1 cellular context compared by ENCODE assay signal in genomic region chr3:196287405-196288140, GRCh38.
TF ChIP-seq lines count a peak whose summit lies in the region.

Gene PCYT1A, minus strand, starts transcription at chr3:196287726. Its CDS starts 17,195 bp downstream, at chr3:196270531.

TF ChIP-seq in K562, 482 proteins besides CTCF, POLR2A, EP300 and RAD21 (continued from another document and continues in another):
- TF ChIP-seq NUFIP1 (IDR thresholded peaks at IDR 0.05; ENCODE audit: partially characterized antibody) (no peak), MIER1 (IDR thresholded peaks at IDR 0.05; ENCODE audit: low read depth) (no peak), ZBTB11 (CRISPR knock-in tag; IDR thresholded peaks at IDR 0.05) (peak; percentile 90 to 99 (median 97)), POLR3A (IDR thresholded peaks at IDR 0.05; ENCODE audit: borderline replicate concordance, extremely low read depth, insufficient read depth, insufficient read length) (no peak), SIN3A (IDR thresholded peaks at IDR 0.05; ENCODE audit: borderline replicate concordance in 2 of 2, control insufficient read depth in 1 of 2, low read depth in 2 of 2, low read length in 2 of 2) (peak; percentile 75 to 85; a peak in 3 of 4 replicates), COPS2 (conservative IDR thresholded peaks at IDR 0.05) (no peak), CBFB (CRISPR knock-in tag; IDR thresholded peaks at IDR 0.05) (peak; percentile 38), RNF2 (IDR thresholded peaks at IDR 0.05) (peak; percentile 74), ZNF699 (CRISPR knock-in tag; IDR thresholded peaks at IDR 0.05; ENCODE audit: insufficient replicate concordance) (no peak), ETS1 (conservative IDR thresholded peaks at IDR 0.05; ENCODE audit: control insufficient read depth, low read depth, low read length) (peak; percentile 62; the same call in 1 of the 2 replicates), FOXA3 (CRISPR knock-in tag; conservative IDR thresholded peaks at IDR 0.05 in 1 of 2, IDR thresholded peaks at IDR 0.05 in 1 of 2) (peak in 1 of 2 experiments; percentile 82; a peak in 1 of 4 replicates), ZNF24 (IDR thresholded peaks at IDR 0.05) (no peak; the same call in 1 of the 2 replicates), UBTF (IDR thresholded peaks at IDR 0.05; ENCODE audit: borderline replicate concordance in 1 of 2, low read depth in 2 of 2, low read length in 2 of 2) (peak; percentile 85 to 90; a peak in 3 of 4 replicates), BHLHE40 (IDR thresholded peaks at IDR 0.05; ENCODE audit: low read length) (no peak; the same call in 1 of the 2 replicates), MCM5 (IDR thresholded peaks at IDR 0.05; ENCODE audit: low read depth) (no peak), PCBP1 (IDR thresholded peaks at IDR 0.05; ENCODE audit: low read depth, low read length, poor library complexity, severe bottlenecking) (no peak), BDP1 (IDR thresholded peaks at IDR 0.05; ENCODE audit: insufficient read depth, insufficient read length) (no peak), DNMT1 (IDR thresholded peaks at IDR 0.05) (no peak), ARID3A (IDR thresholded peaks at IDR 0.05; ENCODE audit: borderline replicate concordance, low read depth, low read length) (no peak), ELK1 (CRISPR knock-in tag; IDR thresholded peaks at IDR 0.05) (no peak), HMGN3 (IDR thresholded peaks at IDR 0.05; ENCODE audit: borderline replicate concordance, extremely low read depth, insufficient read length, low read depth, low read length) (no peak), NEUROD1 (IDR thresholded peaks at IDR 0.05; ENCODE audit: borderline replicate concordance, low read depth, low read length, partially characterized antibody) (peak; percentile 20), KAT7 (CRISPR knock-in tag; IDR thresholded peaks at IDR 0.05; ENCODE audit: borderline replicate concordance) (peak; percentile 97; the same call in 1 of the 2 replicates), TAL1 (IDR thresholded peaks at IDR 0.05) (peak; percentile 3), FOXA1 (IDR thresholded peaks at IDR 0.05; ENCODE audit: borderline replicate concordance) (no peak), RHOXF2B (CRISPR knock-in tag; conservative IDR thresholded peaks at IDR 0.05) (no peak), USF1 (CRISPR knock-in tag; IDR thresholded peaks at IDR 0.05) (peak; percentile 48), XRCC4 (IDR thresholded peaks at IDR 0.05; ENCODE audit: extremely low read depth, insufficient read depth, insufficient read length) (no peak), RFX5 (IDR thresholded peaks at IDR 0.05; ENCODE audit: low read depth, low read length) (no peak), POLR2B (IDR thresholded peaks at IDR 0.05; ENCODE audit: low read depth, partially characterized antibody) (peak; percentile 87), ZNF3 (CRISPR knock-in tag; IDR thresholded peaks at IDR 0.05) (no peak), ZNF507 (tag; conservative IDR thresholded peaks at IDR 0.05) (no peak), ZBTB1 (CRISPR knock-in tag; IDR thresholded peaks at IDR 0.05; ENCODE audit: borderline replicate concordance, low read depth) (peak; percentile 97), ZNF146 (CRISPR knock-in tag; IDR thresholded peaks at IDR 0.05; ENCODE audit: unreplicated experiment) (no peak), ZNF239 (CRISPR knock-in tag; IDR thresholded peaks at IDR 0.05) (no peak), SETDB1 (IDR thresholded peaks at IDR 0.05; ENCODE audit: low read length) (no peak), ZEB2 (IDR thresholded peaks at IDR 0.05) (peak; percentile 96), NONO (IDR thresholded peaks at IDR 0.05; ENCODE audit: low read depth in 2 of 2, low read length in 1 of 2) (peak; percentile 35 to 66; a peak in 2 of 4 replicates), ZNF280A (IDR thresholded peaks at IDR 0.05; ENCODE audit: low read depth, partially characterized antibody) (no peak), SNIP1 (IDR thresholded peaks at IDR 0.05; ENCODE audit: low read depth) (no peak), EWSR1 (IDR thresholded peaks at IDR 0.05; ENCODE audit: borderline replicate concordance, low read depth, partially characterized antibody) (no peak), PHB (CRISPR knock-in tag; IDR thresholded peaks at IDR 0.05) (no peak), TEAD4 (IDR thresholded peaks at IDR 0.05; ENCODE audit: low read length) (no peak; the same call in 1 of the 2 replicates), TEAD4 (CRISPR knock-in tag; IDR thresholded peaks at IDR 0.05; ENCODE audit: borderline replicate concordance) (no peak), ETV1 (tag; conservative IDR thresholded peaks at IDR 0.05; ENCODE audit: low read depth) (peak; percentile 78), SRSF7 (optimal IDR thresholded peaks at IDR 0.05; ENCODE audit: low read depth, low read length) (no peak), CCNT2 (IDR thresholded peaks at IDR 0.05; ENCODE audit: borderline replicate concordance, extremely low read depth, insufficient read length, low read depth, low read length) (no peak), TOE1 (IDR thresholded peaks at IDR 0.05; ENCODE audit: borderline replicate concordance) (peak; percentile 73), TOE1 (CRISPR knock-in tag; IDR thresholded peaks at IDR 0.05; ENCODE audit: borderline replicate concordance, low read depth) (no peak), SMAD4 (CRISPR knock-in tag; conservative IDR thresholded peaks at IDR 0.05) (peak; percentile 53; the same call in 1 of the 2 replicates), ATF1 (CRISPR knock-in tag; IDR thresholded peaks at IDR 0.05) (no peak), ATF1 (tag; IDR thresholded peaks at IDR 0.05) (peak; percentile 89), TBL1XR1 (IDR thresholded peaks at IDR 0.05; ENCODE audit: low read length in 2 of 2) (peak in 1 of 2 experiments; percentile 49; a peak in 2 of 4 replicates), THRA (IDR thresholded peaks at IDR 0.05) (no peak), NR1H2 (CRISPR knock-in tag; IDR thresholded peaks at IDR 0.05) (0 out of 2 replicates have a peak, but pooled peaks have one; percentile 91), NFIC (IDR thresholded peaks at IDR 0.05) (peak; percentile 30), CHCHD3 (CRISPR knock-in tag; IDR thresholded peaks at IDR 0.05) (no peak), GABPB2 (CRISPR knock-in tag; conservative IDR thresholded peaks at IDR 0.05) (no peak), FOXP1 (CRISPR knock-in tag; IDR thresholded peaks at IDR 0.05) (peak; percentile 84; the same call in 1 of the 2 replicates), SAP30 (IDR thresholded peaks at IDR 0.05; ENCODE audit: borderline replicate concordance, insufficient read depth, low read depth, low read length, poor library complexity, severe bottlenecking) (peak; percentile 54), POLR3G (IDR thresholded peaks at IDR 0.05; ENCODE audit: extremely low read depth, insufficient read length, insufficient replicate concordance) (no peak), KLF1 (tag; IDR thresholded peaks at IDR 0.05) (peak; percentile 17; the same call in 1 of the 2 replicates), POLR2G (IDR thresholded peaks at IDR 0.05; ENCODE audit: low read depth, low read length) (peak; percentile 96), NFATC3 (IDR thresholded peaks at IDR 0.05) (no peak), ZNF766 (CRISPR knock-in tag; conservative IDR thresholded peaks at IDR 0.05) (peak; percentile 11)
